1 cellular context compared by ENCODE assay signal in the genomic region with DNA sequence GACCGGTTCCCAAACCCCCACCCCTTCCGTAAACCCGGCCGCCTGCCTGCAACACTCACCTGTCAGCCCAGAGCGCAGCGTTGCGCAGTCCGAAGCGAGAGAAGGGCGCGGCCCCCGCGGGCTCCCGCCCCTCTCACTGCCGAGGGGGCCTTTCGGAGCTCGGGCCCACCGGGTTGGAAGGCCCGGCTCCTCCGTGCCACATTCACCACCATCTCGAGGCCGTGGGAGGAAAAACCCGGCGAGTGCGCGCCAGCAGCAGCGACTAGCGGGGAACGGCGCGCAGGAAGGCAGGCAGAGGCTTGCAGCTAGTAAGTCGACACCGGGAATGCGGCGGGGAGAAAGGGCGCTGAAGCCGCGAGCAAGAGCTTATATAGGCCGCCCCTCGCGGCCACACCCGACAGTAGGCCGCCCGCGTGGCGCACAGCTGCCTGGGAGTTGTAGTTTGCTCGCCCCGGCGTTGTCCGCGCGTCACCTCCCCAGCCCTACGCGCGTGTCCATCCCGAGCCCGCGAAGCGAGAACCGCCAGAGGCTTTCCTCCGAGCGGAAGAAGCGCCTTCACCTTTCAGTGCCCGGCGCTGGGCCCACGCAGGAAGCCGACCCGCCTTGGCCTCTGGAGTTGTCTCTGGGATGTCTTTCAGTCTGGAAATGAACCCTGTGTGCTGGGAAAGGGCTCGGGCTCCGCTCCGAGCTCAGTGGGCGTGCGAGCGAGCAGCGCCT.
TF ChIP-seq lines count a peak whose summit lies in the region.

No MANE protein-coding gene starts in this region.

TF ChIP-seq in GM12878, 131 proteins besides CTCF, POLR2A, EP300 and RAD21 (continued from another document):
- TF ChIP-seq CREM (IDR thresholded peaks at IDR 0.05; ENCODE audit: low read depth) (peak; percentile 91), ZNF217 (IDR thresholded peaks at IDR 0.05) (no peak), FOXK2 (IDR thresholded peaks at IDR 0.05) (no peak), EGR1 (IDR thresholded peaks at IDR 0.05; ENCODE audit: borderline replicate concordance in 1 of 2, low read depth in 2 of 2, low read length in 2 of 2) (peak; percentile 35 to 61), ESRRA (IDR thresholded peaks at IDR 0.05; ENCODE audit: low read length) (peak; percentile 63), IKZF1 (conservative IDR thresholded peaks at IDR 0.05) (peak; percentile 94), ZBED1 (IDR thresholded peaks at IDR 0.05; ENCODE audit: borderline replicate concordance) (peak; percentile 92), ZNF274 (IDR thresholded peaks at IDR 0.05; ENCODE audit: insufficient read depth, insufficient read length) (no peak), MYB (IDR thresholded peaks at IDR 0.05; ENCODE audit: borderline replicate concordance, low read depth, low read length) (no peak), FOXM1 (IDR thresholded peaks at IDR 0.05; ENCODE audit: low read depth, low read length) (peak; percentile 13; the same call in 1 of the 2 replicates), SUZ12 (IDR thresholded peaks at IDR 0.05; ENCODE audit: unreplicated experiment) (no peak), ZBTB40 (IDR thresholded peaks at IDR 0.05; ENCODE audit: borderline replicate concordance) (0 out of 2 replicates have a peak, but pooled peaks have one; percentile 29), NR2F1 (conservative IDR thresholded peaks at IDR 0.05) (peak; percentile 62; the same call in 1 of the 2 replicates), SP1 (IDR thresholded peaks at IDR 0.05; ENCODE audit: low read depth, low read length) (peak; percentile 75), CBX3 (IDR thresholded peaks at IDR 0.05; ENCODE audit: borderline replicate concordance, low read depth) (no peak), BCLAF1 (IDR thresholded peaks at IDR 0.05) (no peak), CBFB (IDR thresholded peaks at IDR 0.05; ENCODE audit: low read depth) (peak; percentile 99), SMARCA5 (IDR thresholded peaks at IDR 0.05) (no peak; the same call in 1 of the 2 replicates)
- TF ChIP-seq, protein P1, sequence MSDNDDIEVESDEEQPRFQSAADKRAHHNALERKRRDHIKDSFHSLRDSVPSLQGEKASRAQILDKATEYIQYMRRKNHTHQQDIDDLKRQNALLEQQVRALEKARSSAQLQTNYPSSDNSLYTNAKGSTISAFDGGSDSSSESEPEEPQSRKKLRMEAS (IDR thresholded peaks at IDR 0.05; ENCODE audit: low read depth, low read length), result peak; percentile 91
- TF ChIP-seq, protein P2, sequence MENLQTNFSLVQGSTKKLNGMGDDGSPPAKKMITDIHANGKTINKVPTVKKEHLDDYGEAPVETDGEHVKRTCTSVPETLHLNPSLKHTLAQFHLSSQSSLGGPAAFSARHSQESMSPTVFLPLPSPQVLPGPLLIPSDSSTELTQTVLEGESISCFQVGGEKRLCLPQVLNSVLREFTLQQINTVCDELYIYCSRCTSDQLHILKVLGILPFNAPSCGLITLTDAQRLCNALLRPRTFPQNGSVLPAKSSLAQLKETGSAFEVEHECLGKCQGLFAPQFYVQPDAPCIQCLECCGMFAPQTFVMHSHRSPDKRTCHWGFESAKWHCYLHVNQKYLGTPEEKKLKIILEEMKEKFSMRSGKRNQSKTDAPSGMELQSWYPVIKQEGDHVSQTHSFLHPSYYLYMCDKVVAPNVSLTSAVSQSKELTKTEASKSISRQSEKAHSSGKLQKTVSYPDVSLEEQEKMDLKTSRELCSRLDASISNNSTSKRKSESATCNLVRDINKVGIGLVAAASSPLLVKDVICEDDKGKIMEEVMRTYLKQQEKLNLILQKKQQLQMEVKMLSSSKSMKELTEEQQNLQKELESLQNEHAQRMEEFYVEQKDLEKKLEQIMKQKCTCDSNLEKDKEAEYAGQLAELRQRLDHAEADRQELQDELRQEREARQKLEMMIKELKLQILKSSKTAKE (IDR thresholded peaks at IDR 0.05; ENCODE audit: low read depth, poor library complexity, severe bottlenecking), result no peak
TF ChIP-seq in GM12878: peak in this region for 66.
